16 cellular contexts compared by ENCODE assay signal in the genomic region with DNA sequence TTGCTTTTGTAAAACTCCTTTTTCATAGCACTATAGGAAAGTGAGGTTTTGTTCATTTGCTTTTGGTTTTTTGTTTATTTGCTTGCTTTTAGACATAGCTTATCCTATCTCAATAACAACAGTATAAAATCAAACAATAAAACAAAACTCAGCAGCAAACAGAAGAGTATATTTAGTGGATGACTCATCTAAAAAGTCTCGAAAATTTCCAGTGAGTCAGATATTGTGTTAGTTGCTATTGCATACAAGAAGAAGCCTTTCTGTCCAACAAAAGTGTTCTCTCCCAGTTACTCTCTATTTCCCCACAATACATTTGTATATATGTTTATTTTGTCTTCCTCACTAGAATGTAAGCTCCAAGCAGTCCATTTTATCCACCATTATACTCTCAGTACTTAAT. TPM values are rescaled to one million over a fixed set of nuclear protein-coding genes. Genes with fewer than 3 reads are reported as not detected.
DNase-seq lines count a peak whose midpoint lies in the region; ATAC-seq and TF ChIP-seq lines count a peak whose summit lies in the region.
"Had no signal": no experiment of that assay in that cellular context is flagged by ENCODE, and none has a peak within 500 bp of the region (broad histone marks: within the 10 kb centered on the region; RNA-seq: fewer than 3 reads in every experiment).

No MANE protein-coding gene starts in this region.

- H3K9me3 ChIP-seq in mucosa of descending colon: peaks cover 13% of the 10 kb centered on the region

- no peak overlapping the region for H3K4me3 Mint-ChIP-seq in type B pancreatic cell
- H3K4me3 Mint-ChIP-seq: activated naive CD4-positive, alpha-beta T cell treated with anti-CD3 and anti-CD28 coated beads for 36 hours; memory B cell; stimulated activated naive CD8-positive, alpha-beta T cell treated with anti-CD3 and anti-CD28 coated beads, Interleukin-15, Interleukin-2, amounts not matched to agents 100 ng/mL and 50 ng/mL, for 24 hours had no signal

- H3K4me1 Mint-ChIP-seq in type B pancreatic cell (ENCODE audit: unreplicated experiment): no peaks in the 10 kb centered on the region
- H3K4me1 Mint-ChIP-seq: memory B cell had no signal

- no peak for TF ChIP-seq CTCF in mucosa of descending colon (IDR thresholded peaks at IDR 0.05)
- no peak for TF ChIP-seq CTCF in type B pancreatic cell (conservative IDR thresholded peaks at IDR 0.05)

- H3K9me3 Mint-ChIP-seq in type B pancreatic cell: peaks cover 20% of the 10 kb centered on the region

- H3K4me3 ChIP-seq in mucosa of descending colon: no peak overlapping the region
- H3K4me3 ChIP-seq: esophagus squamous epithelium, spleen had no signal

- intact Hi-C loops in mucosa of descending colon (cut with DNase I, micrococcal nuclease): no loop called here

- DNase-seq in Daoy (ENCODE audit: low read depth): peak; percentile 1
- DNase-seq in T47D (ENCODE audit: low read depth in 1 of 2, low spot score in 1 of 2): peak; percentile 1 to 8
- DNase-seq in mucosa of descending colon: no peak
- DNase-seq in type B pancreatic cell (ENCODE audit: extremely low spot score, unreplicated experiment): no peak
- no peak for DNase-seq in activated T-cell treated with anti-CD3 and anti-CD28 coated beads, Interleukin-2, amount 50 U/mL, for 1 hour
- DNase-seq in NCI-H82 (lab: John Stamatoyannopoulos, UW): no peak
- DNase-seq: activated naive CD4-positive, alpha-beta T cell treated with anti-CD3 and anti-CD28 coated beads for 36 hours; DND-41; esophagus squamous epithelium; NCI-H1105; spleen had no signal

- no peak overlapping the region for H3K27ac Mint-ChIP-seq in type B pancreatic cell
- H3K27ac Mint-ChIP-seq: activated naive CD4-positive, alpha-beta T cell treated with anti-CD3 and anti-CD28 coated beads for 36 hours; memory B cell; stimulated activated naive CD8-positive, alpha-beta T cell treated with anti-CD3 and anti-CD28 coated beads, Interleukin-15, Interleukin-2, amounts not matched to agents 100 ng/mL and 50 ng/mL, for 24 hours had no signal

- ATAC-seq in HG03565 (IDR thresholded peaks at IDR 0.05; ENCODE audit: unreplicated experiment) (peak; percentile 67), mucosa of descending colon (peak; percentile 51), HG02870 (IDR thresholded peaks at IDR 0.05; ENCODE audit: unreplicated experiment) (no peak)
- ATAC-seq: activated CD4-positive, CD25-positive, alpha-beta regulatory T cell treated with anti-CD3 and anti-CD28 coated beads, Interleukin-2, amount 50 U/mL, for 24 hours had no signal

- H3K36me3 ChIP-seq in mucosa of descending colon (ENCODE audit: low read depth): no peaks in the 10 kb centered on the region
- H3K36me3 ChIP-seq: esophagus squamous epithelium, spleen had no signal

- in situ Hi-C loops in T47D (cut with HindIII; ENCODE audit: low pct_unique_long_range_greater_than_20kb, low sequenced_read_pairs): no loop called here

- H3K36me3 Mint-ChIP-seq in type B pancreatic cell: peaks cover 6% of the 10 kb centered on the region

- H3K27me3 Mint-ChIP-seq in type B pancreatic cell: no peaks in the 10 kb centered on the region
- H3K27me3 Mint-ChIP-seq: memory B cell; stimulated activated naive CD8-positive, alpha-beta T cell treated with anti-CD3 and anti-CD28 coated beads, Interleukin-15, Interleukin-2, amounts not matched to agents 100 ng/mL and 50 ng/mL, for 24 hours had no signal

- H3K4me1 ChIP-seq in mucosa of descending colon (ENCODE audit: low read depth): no peaks in the 10 kb centered on the region
- H3K4me1 ChIP-seq: esophagus squamous epithelium, spleen had no signal

RNA-seq across cellular contexts. Expression of gene NPNT, which starts 36.0 kb away (rescaled TPM):
- not detected in 2 replicates for total RNA-seq in Daoy (2014; rRNA removed; shearing (Covaris generic))
- 10 to 100 TPM; 16.9 to 29.6 (median 26.3) TPM for total RNA-seq in mucosa of descending colon
- 12.6 and 23.2 TPM in 2 replicates for total RNA-seq in type B pancreatic cell (ENCODE audit: low replicate concordance)
- total RNA-seq: activated naive CD4-positive, alpha-beta T cell treated with anti-CD3 and anti-CD28 coated beads for 36 hours had no signal

Comparison
In these comparisons a context has a peak if more than half of its experiments do, and no peak if none do; other contexts are left out.
1. DNase-seq: peak in Daoy (single experiment) and T47D (2 of 2); none in mucosa of descending colon (0 of 3), type B pancreatic cell (single experiment), activated T-cell treated with anti-CD3 and anti-CD28 coated beads, Interleukin-2, amount 50 U/mL, for 1 hour (single experiment) and NCI-H82 (single experiment).
2. RNA of gene NPNT, which starts 36.0 kb away (total RNA-seq): 16.9 to 29.6 TPM in mucosa of descending colon and 12.6 to 23.2 TPM in type B pancreatic cell; not detected in Daoy; every median in the first group is over 10 times any median in the second.